1 cellular context compared by ENCODE assay signal in genomic region chrX:38804481-38805293, GRCh38.
TF ChIP-seq lines count a peak whose summit lies in the region.

No MANE protein-coding gene starts in this region.

TF ChIP-seq in K562, 482 proteins besides CTCF, POLR2A, EP300 and RAD21 (continued from another document):
- peak in 1 of 2 experiments; percentile 6 for TF ChIP-seq AFF1 (IDR thresholded peaks at IDR 0.05; ENCODE audit: low read depth in 1 of 2, partially characterized antibody in 2 of 2)
- TF ChIP-seq HMG20B (CRISPR knock-in tag; IDR thresholded peaks at IDR 0.05) = no peak
- TF ChIP-seq CCNT2 (IDR thresholded peaks at IDR 0.05; ENCODE audit: borderline replicate concordance, extremely low read depth, insufficient read length, low read depth, low read length) = peak; percentile 23
- peak; percentile 30 to 49; a peak in 3 of 4 replicates for TF ChIP-seq MLLT1 (IDR thresholded peaks at IDR 0.05)
- peak; percentile 7 for TF ChIP-seq NELFE (IDR thresholded peaks at IDR 0.05; ENCODE audit: insufficient read depth, insufficient read length)
- TF ChIP-seq ZNF175 (CRISPR knock-in tag; IDR thresholded peaks at IDR 0.05; ENCODE audit: low read depth) = no peak
- 0 out of 2 replicates have a peak, but pooled peaks have one; percentile 40 for TF ChIP-seq ZBTB43 (CRISPR knock-in tag; IDR thresholded peaks at IDR 0.05)
- no peak for TF ChIP-seq BCOR (IDR thresholded peaks at IDR 0.05)
- peak; percentile 45; the same call in 1 of the 2 replicates for TF ChIP-seq ZNF592 (IDR thresholded peaks at IDR 0.05)
- 0 out of 4 replicates have a peak, but pooled peaks of 1 of the 2 experiments have one; percentile 28 for TF ChIP-seq UBTF (IDR thresholded peaks at IDR 0.05; ENCODE audit: borderline replicate concordance in 1 of 2, low read depth in 2 of 2, low read length in 2 of 2)
- TF ChIP-seq FOXJ2 (tag; IDR thresholded peaks at IDR 0.05) = 0 out of 2 replicates have a peak, but pooled peaks have one; percentile 24
- no peak for TF ChIP-seq POLR2B (IDR thresholded peaks at IDR 0.05; ENCODE audit: low read depth, partially characterized antibody)
- peak; percentile 89 for TF ChIP-seq RBFOX2 (IDR thresholded peaks at IDR 0.05; ENCODE audit: low read depth, low read length)
- TF ChIP-seq THRAP3 (IDR thresholded peaks at IDR 0.05; ENCODE audit: borderline replicate concordance) = 0 out of 2 replicates have a peak, but pooled peaks have one; percentile 13
- 0 out of 2 replicates have a peak, but pooled peaks have one; percentile 1 for TF ChIP-seq GATA2 (CRISPR knock-in tag; IDR thresholded peaks at IDR 0.05)
- no peak for TF ChIP-seq HEY1 (CRISPR knock-in tag; IDR thresholded peaks at IDR 0.05; ENCODE audit: borderline replicate concordance)
- 0 out of 2 replicates have a peak, but pooled peaks have one; percentile 43 for TF ChIP-seq FOXP4 (CRISPR knock-in tag; IDR thresholded peaks at IDR 0.05; ENCODE audit: borderline replicate concordance)
- TF ChIP-seq NR3C1 (CRISPR knock-in tag; IDR thresholded peaks at IDR 0.05) = 0 out of 2 replicates have a peak, but pooled peaks have one; percentile 30
- TF ChIP-seq NONO (IDR thresholded peaks at IDR 0.05; ENCODE audit: low read depth in 2 of 2, low read length in 1 of 2) = peak in 1 of 2 experiments; percentile 3; a peak in 1 of 4 replicates
- no peak for TF ChIP-seq HDAC1 (IDR thresholded peaks at IDR 0.05)
- TF ChIP-seq SUPT5H (IDR thresholded peaks at IDR 0.05) = peak; percentile 4; the same call in 1 of the 2 replicates
- no peak for TF ChIP-seq CEBPB (tag; IDR thresholded peaks at IDR 0.05)
- peak; percentile 30 for TF ChIP-seq ARID4B (CRISPR knock-in tag; IDR thresholded peaks at IDR 0.05)
- no peak; the same call in 1 of the 2 replicates for TF ChIP-seq POLR2H (tag; IDR thresholded peaks at IDR 0.05; ENCODE audit: low read depth)
- peak; percentile 86 for TF ChIP-seq POLR2G (IDR thresholded peaks at IDR 0.05; ENCODE audit: low read depth, low read length)
- peak; percentile 12 for TF ChIP-seq RBM22 (IDR thresholded peaks at IDR 0.05; ENCODE audit: low read depth, low read length, poor library complexity, severe bottlenecking)
- TF ChIP-seq CREM (IDR thresholded peaks at IDR 0.05; ENCODE audit: low read depth) = no peak
- TF ChIP-seq ETS1 (conservative IDR thresholded peaks at IDR 0.05; ENCODE audit: control insufficient read depth, low read depth, low read length) = 0 out of 2 replicates have a peak, but pooled peaks have one; percentile 40
- TF ChIP-seq ZNF165 (CRISPR knock-in tag; IDR thresholded peaks at IDR 0.05; ENCODE audit: borderline replicate concordance) = no peak
- peak; percentile 23 for TF ChIP-seq HMGN3 (IDR thresholded peaks at IDR 0.05; ENCODE audit: borderline replicate concordance, extremely low read depth, insufficient read length, low read depth, low read length)
- TF ChIP-seq SIN3A (IDR thresholded peaks at IDR 0.05; ENCODE audit: borderline replicate concordance in 2 of 2, control insufficient read depth in 1 of 2, low read depth in 2 of 2, low read length in 2 of 2) = peak in 1 of 2 experiments; percentile 45; a peak in 2 of 4 replicates
- TF ChIP-seq KDM5B (IDR thresholded peaks at IDR 0.05; ENCODE audit: insufficient replicate concordance, low read depth, low read length) = peak; percentile 14
TF ChIP-seq in K562: peak in this region for 26.
